Comparison of ENCODE assay signal across 14 cellular contexts in the genomic region with DNA sequence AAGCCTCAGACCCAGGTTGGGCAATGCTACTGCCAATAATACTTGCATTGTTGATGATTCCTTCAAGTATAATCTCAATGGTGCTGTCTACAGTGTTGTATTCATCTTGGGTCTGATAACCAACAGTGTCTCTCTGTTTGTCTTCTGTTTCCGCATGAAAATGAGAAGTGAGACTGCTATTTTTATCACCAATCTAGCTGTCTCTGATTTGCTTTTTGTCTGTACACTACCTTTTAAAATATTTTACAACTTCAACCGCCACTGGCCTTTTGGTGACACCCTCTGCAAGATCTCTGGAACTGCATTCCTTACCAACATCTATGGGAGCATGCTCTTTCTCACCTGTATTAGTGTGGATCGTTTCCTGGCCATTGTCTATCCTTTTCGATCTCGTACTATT. TPM values are rescaled to one million over a fixed set of nuclear protein-coding genes. Genes with fewer than 3 reads are reported as not detected.
DNase-seq lines count a peak whose midpoint lies in the region; ATAC-seq and TF ChIP-seq lines count a peak whose summit lies in the region.
"Had no signal": no experiment of that assay in that cellular context is flagged by ENCODE, and none has a peak within 500 bp of the region (broad histone marks: within the 10 kb centered on the region; RNA-seq: fewer than 3 reads in every experiment).

No MANE protein-coding gene starts in this region.

- ATAC-seq in GM18870 (IDR thresholded peaks at IDR 0.05; ENCODE audit: unreplicated experiment) (peak; percentile 97), GM21825 (IDR thresholded peaks at IDR 0.05; ENCODE audit: unreplicated experiment) (peak; percentile 92), HG03469 (IDR thresholded peaks at IDR 0.05; ENCODE audit: unreplicated experiment) (peak; percentile 86), mucosa of descending colon (peak; percentile 47)
- no peak for ATAC-seq in stimulated activated naive CD8-positive, alpha-beta T cell treated with anti-CD3 and anti-CD28 coated beads, Interleukin-15, Interleukin-2, amounts not matched to agents 100 U/mL and 50 U/mL, for 24 hours

- intact Hi-C loops in mucosa of descending colon (cut with DNase I, micrococcal nuclease): loop anchor here in 1 of 2 donors (10.0 kb wide), 1 partner anchor 330 kb away; no protein-coding TSS in a partner anchor

- no peaks in the 10 kb centered on the region for H3K36me3 ChIP-seq in mucosa of descending colon (ENCODE audit: low read depth)
- H3K36me3 ChIP-seq: thoracic aorta had no signal

- DNase-seq in mucosa of descending colon (no peak), cerebellar nuclear complex (lab: John Stamatoyannopoulos, UW) (no peak), NCI-H1417 (lab: John Stamatoyannopoulos, UW) (no peak), OCI-M2 (lab: John Stamatoyannopoulos, UW; ENCODE audit: unreplicated experiment) (no peak)
- no peak for DNase-seq in stimulated activated naive CD8-positive, alpha-beta T cell treated with anti-CD3 and anti-CD28 coated beads, Interleukin-15, Interleukin-2, amounts not matched to agents 100 U/mL and 50 U/mL, for 24 hours
- DNase-seq: activated CD4-positive, alpha-beta memory T cell treated with anti-CD3 and anti-CD28 coated beads for 36 hours; aorta; IMR-90; stimulated activated CD4-positive, alpha-beta T cell treated with anti-CD3 and anti-CD28 coated beads, Interleukin-15, amount 100 ng/mL, for 24 hours had no signal

- H3K9me3 ChIP-seq in mucosa of descending colon: no peaks in the 10 kb centered on the region
- H3K9me3 ChIP-seq: thoracic aorta had no signal

- no peak overlapping the region for H3K4me3 ChIP-seq in mucosa of descending colon
- H3K4me3 ChIP-seq: lung, thoracic aorta had no signal

- no peak for TF ChIP-seq CTCF in mucosa of descending colon (IDR thresholded peaks at IDR 0.05)

- no peaks in the 10 kb centered on the region for H3K4me1 ChIP-seq in mucosa of descending colon (ENCODE audit: low read depth)

RNA-seq across cellular contexts. Expression of gene LPAR4, which starts 7.4 kb away (rescaled TPM):
- under 1 TPM in 2 of 3 donors, not detected in 1; 0.29 to 0.60 TPM for total RNA-seq in mucosa of descending colon
- total RNA-seq: activated CD4-positive, alpha-beta memory T cell treated with anti-CD3 and anti-CD28 coated beads for 36 hours; IMR-90 had no signal
